Comparison of ENCODE assay signal across 27 cellular contexts in genomic region chr12:115253049-115253448, GRCh38.
"Had no signal": no experiment of that assay in that cellular context is flagged by ENCODE, and none has a peak within 500 bp of the region (broad histone marks: within the 10 kb centered on the region; RNA-seq: fewer than 3 reads in every experiment).

No MANE protein-coding gene starts in this region.

- DNase-seq: stimulated activated CD4-positive, alpha-beta T cell treated with anti-CD3 and anti-CD28 coated beads, Interleukin-2, amount 100 ng/mL, for 48 hours; stimulated activated CD4-positive, alpha-beta T cell treated with anti-CD3 and anti-CD28 coated beads, Interleukin-4, amount 100 ng/mL, for 1 hour; stimulated activated CD4-positive, alpha-beta T cell treated with anti-CD3 and anti-CD28 coated beads, Interleukin-4, amount 100 ng/mL, for 24 hours; stimulated activated CD4-positive, alpha-beta T cell treated with anti-CD3 and anti-CD28 coated beads, Interleukin-4, amount 100 ng/mL, for 4 hours; stimulated activated CD8-positive, alpha-beta memory T cell treated with anti-CD3 and anti-CD28 coated beads, Interleukin-4, amount 100 ng/mL, for 48 hours; stimulated activated naive B cell treated with anti-CD40 and anti-IgM and Interleukin-4, amounts not matched to agents 10 μg/mL and 1 μg/mL and 100 μg/mL, for 72 hours; stimulated activated naive CD4-positive, alpha-beta T cell; stimulated activated naive CD4-positive, alpha-beta T cell treated with Interleukin-2 at 50 U/mL for 16 hours; stimulated activated naive CD8-positive, alpha-beta T cell treated with anti-CD3 and anti-CD28 coated beads, Interleukin-15, amount 100 ng/mL, for 72 hours; stimulated activated naive CD8-positive, alpha-beta T cell treated with anti-CD3 and anti-CD28 coated beads, Interleukin-15, Interleukin-2, amounts not matched to agents 100 U/mL and 50 U/mL, for 24 hours; stomach; substantia nigra; testis; thyroid gland; tibial artery; transverse colon; trophoblast cell; upper lobe of left lung; upper lobe of right lung; uterus had no signal

- H3K27me3 ChIP-seq: stomach, suprapubic skin, testis, thyroid gland, tibial artery, tibial nerve, transverse colon, upper lobe of left lung, upper lobe of right lung, uterus, vagina had no signal

- H3K9me3 ChIP-seq: stomach, suprapubic skin, testis, thoracic aorta, thyroid gland, tibial artery, tibial nerve, transverse colon, upper lobe of left lung, upper lobe of right lung, uterus, vagina had no signal

- H3K4me1 ChIP-seq: stomach, testis, thyroid gland, tibial artery, tibial nerve, upper lobe of left lung, upper lobe of right lung, uterus, vagina had no signal

- H3K36me3 ChIP-seq: stomach, suprapubic skin, thoracic aorta, thyroid gland, tibial artery, tibial nerve, transverse colon, upper lobe of left lung, upper lobe of right lung, uterus, vagina had no signal

- H3K4me3 ChIP-seq: stomach, suprapubic skin, testis, thoracic aorta, thyroid gland, tibial artery, tibial nerve, transverse colon, upper lobe of left lung, upper lobe of right lung, uterus, vagina had no signal

- FAIRE-seq: urothelium cell line had no signal

- H3K27ac ChIP-seq: stomach, suprapubic skin, testis, thoracic aorta, thyroid gland, tibial artery, tibial nerve, transverse colon, upper lobe of left lung, upper lobe of right lung, uterus, vagina had no signal

- ATAC-seq: stimulated activated effector memory CD8-positive, alpha-beta T cell treated with anti-CD3 and anti-CD28 coated beads, Interleukin-12 subunit alpha, Interleukin-12 subunit beta, amount 100 ng/mL, for 72 hours; stimulated activated memory B cell treated with anti-CD40 and anti-IgM and Interleukin-4, amounts not matched to agents 10 μg/mL and 1 μg/mL and 100 μg/mL, for 72 hours; stimulated activated naive B cell treated with anti-CD40 and anti-IgM and Interleukin-4, amounts not matched to agents 10 μg/mL and 1 μg/mL and 100 μg/mL, for 72 hours; stimulated activated naive CD8-positive, alpha-beta T cell treated with anti-CD3 and anti-CD28 coated beads, Interleukin-15, amount 100 ng/mL, for 72 hours; stimulated activated naive CD8-positive, alpha-beta T cell treated with anti-CD3 and anti-CD28 coated beads, Interleukin-15, Interleukin-2, amounts not matched to agents 100 U/mL and 50 U/mL, for 24 hours; upper lobe of right lung had no signal
